2 cellular contexts compared by ENCODE assay signal in the genomic region with DNA sequence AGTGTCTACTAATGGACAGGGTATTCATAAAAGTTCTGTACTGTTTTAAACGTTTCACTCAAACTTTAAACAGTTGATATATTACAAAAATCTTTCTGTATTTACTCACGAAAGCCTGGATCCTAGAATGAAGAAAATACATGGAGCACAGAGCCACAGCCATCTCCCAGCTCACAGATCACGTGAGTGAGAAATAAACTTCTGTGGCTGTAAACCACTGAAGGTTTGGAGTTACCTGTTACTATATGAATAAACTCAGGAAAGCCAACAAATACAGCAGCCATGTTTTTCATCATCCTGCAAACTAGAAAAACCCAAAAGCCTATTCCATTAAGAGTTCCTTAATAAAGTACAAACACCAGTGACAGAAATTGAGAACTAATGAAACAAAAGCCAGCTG.
TF ChIP-seq lines count a peak whose summit lies in the region.

No MANE protein-coding gene starts in this region.

TF ChIP-seq in H1, 55 proteins besides CTCF, POLR2A, EP300 and RAD21:
- TF ChIP-seq POLR2AphosphoS5 (IDR thresholded peaks at IDR 0.05; ENCODE audit: low read depth, low read length), result no peak
- TF ChIP-seq CEBPB (IDR thresholded peaks at IDR 0.05; ENCODE audit: low read depth, low read length), result no peak
- TF ChIP-seq TAF1 (IDR thresholded peaks at IDR 0.05; ENCODE audit: low read depth, low read length), result no peak
- TF ChIP-seq SUZ12 (IDR thresholded peaks at IDR 0.05; ENCODE audit: low read length), result no peak
- TF ChIP-seq, protein P1, sequence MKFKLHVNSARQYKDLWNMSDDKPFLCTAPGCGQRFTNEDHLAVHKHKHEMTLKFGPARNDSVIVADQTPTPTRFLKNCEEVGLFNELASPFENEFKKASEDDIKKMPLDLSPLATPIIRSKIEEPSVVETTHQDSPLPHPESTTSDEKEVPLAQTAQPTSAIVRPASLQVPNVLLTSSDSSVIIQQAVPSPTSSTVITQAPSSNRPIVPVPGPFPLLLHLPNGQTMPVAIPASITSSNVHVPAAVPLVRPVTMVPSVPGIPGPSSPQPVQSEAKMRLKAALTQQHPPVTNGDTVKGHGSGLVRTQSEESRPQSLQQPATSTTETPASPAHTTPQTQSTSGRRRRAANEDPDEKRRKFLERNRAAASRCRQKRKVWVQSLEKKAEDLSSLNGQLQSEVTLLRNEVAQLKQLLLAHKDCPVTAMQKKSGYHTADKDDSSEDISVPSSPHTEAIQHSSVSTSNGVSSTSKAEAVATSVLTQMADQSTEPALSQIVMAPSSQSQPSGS (IDR thresholded peaks at IDR 0.05; ENCODE audit: low read length), result no peak
- TF ChIP-seq KDM4A (IDR thresholded peaks at IDR 0.05; ENCODE audit: low read depth, low read length, severe bottlenecking), result no peak
- TF ChIP-seq JUN (IDR thresholded peaks at IDR 0.05; ENCODE audit: low read depth, low read length), result no peak
- TF ChIP-seq, protein P2, sequence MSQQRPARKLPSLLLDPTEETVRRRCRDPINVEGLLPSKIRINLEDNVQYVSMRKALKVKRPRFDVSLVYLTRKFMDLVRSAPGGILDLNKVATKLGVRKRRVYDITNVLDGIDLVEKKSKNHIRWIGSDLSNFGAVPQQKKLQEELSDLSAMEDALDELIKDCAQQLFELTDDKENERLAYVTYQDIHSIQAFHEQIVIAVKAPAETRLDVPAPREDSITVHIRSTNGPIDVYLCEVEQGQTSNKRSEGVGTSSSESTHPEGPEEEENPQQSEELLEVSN (IDR thresholded peaks at IDR 0.05), result no peak
- no peak for TF ChIP-seq SP2 (IDR thresholded peaks at IDR 0.05; ENCODE audit: low read length)
- TF ChIP-seq SIX5 (IDR thresholded peaks at IDR 0.05; ENCODE audit: low read depth, low read length), result no peak
- TF ChIP-seq, protein P3, sequence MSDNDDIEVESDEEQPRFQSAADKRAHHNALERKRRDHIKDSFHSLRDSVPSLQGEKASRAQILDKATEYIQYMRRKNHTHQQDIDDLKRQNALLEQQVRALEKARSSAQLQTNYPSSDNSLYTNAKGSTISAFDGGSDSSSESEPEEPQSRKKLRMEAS (IDR thresholded peaks at IDR 0.05), result no peak

TF ChIP-seq in neural cell, 6 proteins besides CTCF, POLR2A, EP300 and RAD21:
- TF ChIP-seq POLR2AphosphoS5 (IDR thresholded peaks at IDR 0.05), result no peak
- TF ChIP-seq SMC3 (conservative IDR thresholded peaks at IDR 0.05; ENCODE audit: poor library complexity), result no peak
- TF ChIP-seq EZH2 (IDR thresholded peaks at IDR 0.05; ENCODE audit: borderline replicate concordance, insufficient read depth, low read length, poor library complexity, severe bottlenecking), result no peak
- no peak for TF ChIP-seq TAF1 (IDR thresholded peaks at IDR 0.05; ENCODE audit: low read depth)
- TF ChIP-seq, protein P4, sequence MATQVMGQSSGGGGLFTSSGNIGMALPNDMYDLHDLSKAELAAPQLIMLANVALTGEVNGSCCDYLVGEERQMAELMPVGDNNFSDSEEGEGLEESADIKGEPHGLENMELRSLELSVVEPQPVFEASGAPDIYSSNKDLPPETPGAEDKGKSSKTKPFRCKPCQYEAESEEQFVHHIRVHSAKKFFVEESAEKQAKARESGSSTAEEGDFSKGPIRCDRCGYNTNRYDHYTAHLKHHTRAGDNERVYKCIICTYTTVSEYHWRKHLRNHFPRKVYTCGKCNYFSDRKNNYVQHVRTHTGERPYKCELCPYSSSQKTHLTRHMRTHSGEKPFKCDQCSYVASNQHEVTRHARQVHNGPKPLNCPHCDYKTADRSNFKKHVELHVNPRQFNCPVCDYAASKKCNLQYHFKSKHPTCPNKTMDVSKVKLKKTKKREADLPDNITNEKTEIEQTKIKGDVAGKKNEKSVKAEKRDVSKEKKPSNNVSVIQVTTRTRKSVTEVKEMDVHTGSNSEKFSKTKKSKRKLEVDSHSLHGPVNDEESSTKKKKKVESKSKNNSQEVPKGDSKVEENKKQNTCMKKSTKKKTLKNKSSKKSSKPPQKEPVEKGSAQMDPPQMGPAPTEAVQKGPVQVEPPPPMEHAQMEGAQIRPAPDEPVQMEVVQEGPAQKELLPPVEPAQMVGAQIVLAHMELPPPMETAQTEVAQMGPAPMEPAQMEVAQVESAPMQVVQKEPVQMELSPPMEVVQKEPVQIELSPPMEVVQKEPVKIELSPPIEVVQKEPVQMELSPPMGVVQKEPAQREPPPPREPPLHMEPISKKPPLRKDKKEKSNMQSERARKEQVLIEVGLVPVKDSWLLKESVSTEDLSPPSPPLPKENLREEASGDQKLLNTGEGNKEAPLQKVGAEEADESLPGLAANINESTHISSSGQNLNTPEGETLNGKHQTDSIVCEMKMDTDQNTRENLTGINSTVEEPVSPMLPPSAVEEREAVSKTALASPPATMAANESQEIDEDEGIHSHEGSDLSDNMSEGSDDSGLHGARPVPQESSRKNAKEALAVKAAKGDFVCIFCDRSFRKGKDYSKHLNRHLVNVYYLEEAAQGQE (IDR thresholded peaks at IDR 0.05; ENCODE audit: borderline replicate concordance), result no peak
- TF ChIP-seq MXI1 (conservative IDR thresholded peaks at IDR 0.05; ENCODE audit: poor library complexity, severe bottlenecking), result no peak
